In genomic region chr7:65268782-65269149, GRCh38 we compare ENCODE assay signal across 12 cellular contexts.
DNase-seq lines count a peak whose midpoint lies in the region; ATAC-seq and TF ChIP-seq lines count a peak whose summit lies in the region.
"Had no signal": no experiment of that assay in that cellular context is flagged by ENCODE, and none has a peak within 500 bp of the region (broad histone marks: within the 10 kb centered on the region; RNA-seq: fewer than 3 reads in every experiment).

No MANE protein-coding gene starts in this region.

- peak overlapping the region; percentile 74 for H3K4me2 ChIP-seq in Karpas-422 (ENCODE audit: low read depth, low read length, poor library complexity, severe bottlenecking)

- TF ChIP-seq CTCF in neural crest cell (conservative IDR thresholded peaks at IDR 0.05): no peak

- H4K20me1 ChIP-seq in Karpas-422 (ENCODE audit: insufficient read depth, low read depth, low read length): no peaks in the 10 kb centered on the region

- H3K4me3 Mint-ChIP-seq in central memory CD8-positive, alpha-beta T cell: peak overlapping the region; percentile 78
- H3K4me3 Mint-ChIP-seq in neural crest cell: peak overlapping the region; percentile 95

- no peak for DNase-seq in Karpas-422
- no peak for DNase-seq in central memory CD8-positive, alpha-beta T cell (ENCODE audit: low spot score in 2 of 2)
- DNase-seq in neural crest cell (ENCODE audit: low read depth, low spot score): no peak
- DNase-seq in activated effector memory CD4-positive, alpha-beta T cell treated with anti-CD3 and anti-CD28 coated beads, Interleukin-2, amount 50 U/mL, for 16 hours: no peak
- no peak for DNase-seq in germinal center (ENCODE audit: low spot score)
- DNase-seq in SKM-1 (lab: John Stamatoyannopoulos, UW; ENCODE audit: unreplicated experiment): no peak
- no peak for DNase-seq in C1 segment of cervical spinal cord (lab: John Stamatoyannopoulos, UW)
- DNase-seq: DND-41, midbrain had no signal

- H3K36me3 Mint-ChIP-seq in central memory CD8-positive, alpha-beta T cell (ENCODE audit: insufficient read depth): no peaks in the 10 kb centered on the region
- H3K36me3 Mint-ChIP-seq in neural crest cell (ENCODE audit: low read depth): peaks cover 11% of the 10 kb centered on the region

- H3K9me3 ChIP-seq in ES-I3 (ENCODE audit: control insufficient read depth, insufficient read depth, low read length) (no peaks in the 10 kb centered on the region), Karpas-422 (ENCODE audit: low read length) (no peaks in the 10 kb centered on the region)

- H3K27me3 Mint-ChIP-seq in central memory CD8-positive, alpha-beta T cell: peaks cover 64% of the 10 kb centered on the region
- no peaks in the 10 kb centered on the region for H3K27me3 Mint-ChIP-seq in neural crest cell (ENCODE audit: low read depth)

- H2AFZ ChIP-seq in Karpas-422 (ENCODE audit: low read length): peak overlapping the region; percentile 80

- no peak overlapping the region for H3K27ac ChIP-seq in Karpas-422 (ENCODE audit: low read length)
- H3K27ac ChIP-seq: HL-60, RWPE1 had no signal

- H3K36me3 ChIP-seq in ES-I3 (ENCODE audit: insufficient read depth, low read length) (no peaks in the 10 kb centered on the region), Karpas-422 (ENCODE audit: insufficient read depth, low read length) (no peaks in the 10 kb centered on the region)

- H3K4me1 ChIP-seq in ES-I3 (ENCODE audit: insufficient read depth, low read length) (peaks cover 4% of the 10 kb centered on the region; the same call in 1 of the 2 replicates), Karpas-422 (ENCODE audit: low read length) (peaks cover 3% of the 10 kb centered on the region)

- peak; percentile 14 for ATAC-seq in central memory CD8-positive, alpha-beta T cell (replicated peaks; ENCODE audit: extremely low read depth, poor library complexity, severe bottlenecking)

- no peak overlapping the region for H3K27ac Mint-ChIP-seq in central memory CD8-positive, alpha-beta T cell (ENCODE audit: low read depth)
- no peak overlapping the region for H3K27ac Mint-ChIP-seq in neural crest cell (ENCODE audit: unreplicated experiment)

- H3K79me2 ChIP-seq in Karpas-422 (ENCODE audit: low read length): no peaks in the 10 kb centered on the region

- H3K9me2 ChIP-seq in Karpas-422 (replicated peaks; ENCODE audit: insufficient read depth, low read length): no peaks in the 10 kb centered on the region

- H3K9ac ChIP-seq in ES-I3 (ENCODE audit: low read depth, low read length) (peak overlapping the region; percentile 5; the same call in 1 of the 2 replicates), Karpas-422 (ENCODE audit: low read length) (no peak overlapping the region)

- no peaks in the 10 kb centered on the region for H3K9me3 Mint-ChIP-seq in central memory CD8-positive, alpha-beta T cell
- H3K9me3 Mint-ChIP-seq in neural crest cell: peaks cover 8% of the 10 kb centered on the region

- H3K4me3 ChIP-seq in Karpas-422 (ENCODE audit: low read length): peak overlapping the region; percentile 76

- H3K27me3 ChIP-seq in Karpas-422 (ENCODE audit: low read length): no peaks in the 10 kb centered on the region

- H3K4me1 Mint-ChIP-seq in central memory CD8-positive, alpha-beta T cell: peaks cover 8% of the 10 kb centered on the region
- peaks cover 31% of the 10 kb centered on the region for H3K4me1 Mint-ChIP-seq in neural crest cell
